ENCODE assay signal across 22 cellular contexts in the genomic region with DNA sequence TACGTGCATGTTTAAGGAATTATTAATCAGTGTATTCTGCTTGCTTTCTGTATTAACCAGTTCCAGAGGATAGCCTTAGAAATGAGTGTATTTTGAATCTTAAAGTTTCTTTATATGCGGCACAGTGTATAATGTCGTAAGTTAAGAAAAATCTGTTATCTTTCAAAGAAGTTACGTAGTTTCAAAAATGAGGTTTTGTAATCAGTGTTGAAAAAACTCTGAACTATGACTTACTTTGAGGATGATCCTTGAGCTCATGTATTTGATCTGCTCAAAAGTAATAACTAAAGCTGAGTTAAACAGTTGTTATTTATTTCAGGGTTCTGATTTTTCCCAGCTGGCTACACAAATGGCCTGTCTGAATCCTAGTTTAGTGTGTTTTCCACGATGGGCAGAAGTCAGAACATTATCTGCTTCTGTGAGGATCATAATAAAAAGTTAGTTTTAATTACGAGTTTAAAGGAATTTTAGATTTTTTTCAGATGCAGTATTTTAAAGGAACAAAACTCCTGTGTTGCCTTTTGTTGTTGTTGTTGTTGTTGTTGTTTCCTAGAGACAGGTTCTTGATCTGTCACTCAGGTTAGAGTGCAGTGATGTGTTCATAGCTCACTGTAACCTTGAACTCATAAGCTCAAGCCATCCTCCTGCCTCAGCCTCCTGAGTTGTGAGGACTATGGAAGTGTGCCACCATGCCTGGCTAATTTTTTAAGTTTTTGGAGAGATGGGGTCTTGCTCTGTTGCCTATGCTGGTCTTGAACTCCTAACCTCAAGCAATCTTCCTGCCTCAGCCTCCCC.
"Had no signal": no experiment of that assay in that cellular context is flagged by ENCODE, and none has a peak within 500 bp of the region (broad histone marks: within the 10 kb centered on the region; RNA-seq: fewer than 3 reads in every experiment).

No MANE protein-coding gene starts in this region.

- H3K27ac ChIP-seq: dorsolateral prefrontal cortex, gastrocnemius medialis, left ventricle myocardium inferior, neural progenitor cell, prostate gland, right atrium auricular region, skin epidermis, suprapubic skin, transverse colon had no signal

- H3K9ac ChIP-seq: neural progenitor cell had no signal

- H3K4me2 ChIP-seq: neural progenitor cell had no signal

- H3K27me3 ChIP-seq: dorsolateral prefrontal cortex, gastrocnemius medialis, neural progenitor cell, right atrium auricular region, suprapubic skin, transverse colon had no signal

- DNase-seq: activated B cell treated with CpG ODN at 0.5 μM for 24 hours; activated CD4-positive, alpha-beta T cell treated with anti-CD3 and anti-CD28 coated beads for 4 hours; activated CD8-positive, alpha-beta T cell treated with anti-CD3 and anti-CD28 coated beads, Interleukin-2, amount 10 ng/mL, durations not matched to agents 7 days and 5 days; activated naive CD4-positive, alpha-beta T cell treated with anti-CD3 and anti-CD28 coated beads for 36 hours; activated naive CD8-positive, alpha-beta T cell treated with anti-CD3 and anti-CD28 coated beads, Interleukin-2, amount 50 U/mL, for 24 hours; activated T-cell treated with anti-CD3 and anti-CD28 coated beads, Interleukin-2, amount 50 U/mL, for 24 hours; dorsolateral prefrontal cortex; gastrocnemius medialis; head of caudate nucleus; kidney glomerular epithelial cell; left ventricle myocardium inferior; mammary epithelial cell; naive thymus-derived CD4-positive, alpha-beta T cell; stimulated activated CD4-positive, alpha-beta T cell treated with anti-CD3 and anti-CD28 coated beads, Interleukin-15, amount 100 ng/mL, for 24 hours; stimulated activated CD4-positive, alpha-beta T cell treated with anti-CD3 and anti-CD28 coated beads, Interleukin-2, amount 100 ng/mL, for 48 hours; transverse colon had no signal

- H3K36me3 ChIP-seq: prostate gland had no signal

- FAIRE-seq: TTC549 had no signal

- H2AFZ ChIP-seq: neural progenitor cell had no signal

- H3K4me1 ChIP-seq: gastrocnemius medialis, left ventricle myocardium inferior, prostate gland, right atrium auricular region had no signal

- ATAC-seq: activated CD8-positive, alpha-beta T cell treated with anti-CD3 and anti-CD28 coated beads, Interleukin-2, amount 10 ng/mL, durations not matched to agents 7 days and 5 days; activated naive CD8-positive, alpha-beta T cell treated with anti-CD3 and anti-CD28 coated beads, Interleukin-2, amount 50 U/mL, for 24 hours; gastrocnemius medialis; naive thymus-derived CD4-positive, alpha-beta T cell had no signal

- H3K4me3 ChIP-seq: dorsolateral prefrontal cortex, gastrocnemius medialis, left ventricle myocardium inferior, neural progenitor cell, prostate gland, right atrium auricular region, skin epidermis, suprapubic skin, transverse colon had no signal

- H3K9me3 ChIP-seq: gastrocnemius medialis, left ventricle myocardium inferior, prostate gland, right atrium auricular region, suprapubic skin, transverse colon had no signal
